25 cellular contexts compared by ENCODE assay signal in the genomic region with DNA sequence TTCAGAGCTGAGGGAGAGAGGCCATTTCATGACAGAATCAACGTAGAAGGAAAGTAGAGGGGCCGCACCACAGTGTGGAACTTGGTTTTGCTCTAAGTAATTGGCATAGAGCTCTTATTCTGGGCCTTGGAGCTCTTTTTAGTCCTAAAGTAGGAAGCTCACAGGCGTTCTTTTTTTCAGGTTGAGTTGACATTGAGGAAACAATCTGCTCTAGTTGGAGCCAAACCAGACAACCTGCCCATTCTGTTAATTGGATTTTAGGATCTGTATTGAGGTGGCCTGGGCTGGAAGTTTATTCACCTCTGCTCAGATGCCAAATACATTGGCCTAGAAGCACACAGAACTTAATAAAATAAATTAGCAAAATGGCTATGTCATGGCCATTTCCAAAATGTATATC.
"Had no signal": no experiment of that assay in that cellular context is flagged by ENCODE, and none has a peak within 500 bp of the region (broad histone marks: within the 10 kb centered on the region; RNA-seq: fewer than 3 reads in every experiment).

No MANE protein-coding gene starts in this region.

- ATAC-seq: activated CD4-positive, alpha-beta T cell treated with anti-CD3 and anti-CD28 coated beads for 36 hours; activated CD4-positive, CD25-positive, alpha-beta regulatory T cell treated with anti-CD3 and anti-CD28 coated beads, Interleukin-2, amount 50 U/mL, for 24 hours; activated CD8-positive, alpha-beta T cell treated with anti-CD3 and anti-CD28 coated beads, Interleukin-2, amount 10 ng/mL, durations not matched to agents 7 days and 5 days; PC-3; Right ventricle myocardium inferior had no signal

- H3K4me1 ChIP-seq: ascending aorta, Peyer's patch had no signal

- H3K4me3 ChIP-seq: ascending aorta, cardiac muscle cell, Peyer's patch had no signal

- H3K27ac ChIP-seq: ascending aorta, cardiac muscle cell, Peyer's patch had no signal

- H3K9me3 ChIP-seq: ascending aorta, Peyer's patch had no signal

- H3K27me3 ChIP-seq: ascending aorta, cardiac muscle cell, Peyer's patch had no signal

- DNase-seq: activated CD4-positive, alpha-beta T cell treated with anti-CD3 and anti-CD28 coated beads for 36 hours; activated CD4-positive, alpha-beta T cell treated with anti-CD3 and anti-CD28 coated beads, Interleukin-2, amount 10 ng/mL, durations not matched to agents 7 days and 5 days; activated CD4-positive, alpha-beta T cell treated with anti-CD3 and anti-CD28 coated beads, Interleukin-2, amount 50 U/mL, for 48 hours; activated CD8-positive, alpha-beta T cell treated with anti-CD3 and anti-CD28 coated beads, Interleukin-2, amount 10 ng/mL, durations not matched to agents 7 days and 5 days; activated gamma-delta T cell; activated naive CD4-positive, alpha-beta T cell treated with Interleukin-2 at 50 U/mL for 16 hours; activated naive CD8-positive, alpha-beta T cell treated with anti-CD3 and anti-CD28 coated beads, Interleukin-2, amount 10 ng/mL, durations not matched to agents 7 days and 5 days; activated T-cell treated with anti-CD3 and anti-CD28 coated beads, Interleukin-2, amount 50 U/mL, for 24 hours; amygdala; Karpas-422; NCI-H1105; NCI-H1417 treated with DMSO at 0.1 percent for 48 hours; NCI-H2029; NCI-H345; NCI-H510A treated with DMSO at 0.1 percent for 48 hours; NCI-H526 treated with DMSO at 0.1 percent for 48 hours; NK-92 treated with Interleukin-12 subunit alpha and Interleukin-12 subunit beta, amount 100 ng/mL, for 24 hours; PC-3; Peyer's patch; RPMI8226; SIG-M5 had no signal

- H3K36me3 ChIP-seq: ascending aorta, cardiac muscle cell, Peyer's patch had no signal
